In genomic region chr5:76867827-76868693, GRCh38 we compare ENCODE assay signal across 8 cellular contexts. TPM values are rescaled to one million over a fixed set of nuclear protein-coding genes. Genes with fewer than 3 reads are reported as not detected.
DNase-seq lines count a peak whose midpoint lies in the region; ATAC-seq and TF ChIP-seq lines count a peak whose summit lies in the region.

No MANE protein-coding gene starts in this region.

- no peak overlapping the region for H3K27ac ChIP-seq in right lobe of liver

- H3K4me3 ChIP-seq in right lobe of liver, result no peak overlapping the region

- no peaks in the 10 kb centered on the region for H3K36me3 Mint-ChIP-seq in chondrocyte (ENCODE audit: low read depth)

- H3K4me1 Mint-ChIP-seq in chondrocyte (ENCODE audit: low read depth), result no peaks in the 10 kb centered on the region

- H3K4me3 Mint-ChIP-seq in chondrocyte (ENCODE audit: unreplicated experiment), result no peak overlapping the region

- peak; percentile 90 for TF ChIP-seq CTCF in chondrocyte (IDR thresholded peaks at IDR 0.05)
- TF ChIP-seq CTCF in right lobe of liver (IDR thresholded peaks at IDR 0.05), result peak; percentile 80 to 97 (median 90)

- no peaks in the 10 kb centered on the region for H3K27me3 ChIP-seq in right lobe of liver

- TF ChIP-seq POLR2A in right lobe of liver (IDR thresholded peaks at IDR 0.05), result no peak

- H3K27ac Mint-ChIP-seq in chondrocyte (ENCODE audit: unreplicated experiment), result no peak overlapping the region

- no peaks in the 10 kb centered on the region for H3K4me1 ChIP-seq in right lobe of liver

- peak; percentile 68 for ATAC-seq in HG02798 (IDR thresholded peaks at IDR 0.05; ENCODE audit: poor library complexity, unreplicated experiment)
- peak; percentile 96 to 98 (median 98) for ATAC-seq in right lobe of liver
- no peak for ATAC-seq in HG03280 (IDR thresholded peaks at IDR 0.05; ENCODE audit: unreplicated experiment)

- no peaks in the 10 kb centered on the region for H3K27me3 Mint-ChIP-seq in chondrocyte (ENCODE audit: low read depth)

- H3K36me3 ChIP-seq in right lobe of liver, result no peaks in the 10 kb centered on the region

- no peaks in the 10 kb centered on the region for H3K9me3 ChIP-seq in right lobe of liver

- intact Hi-C loops in right lobe of liver (cut with DNase I), result loop anchor here in 1 of 2 donors (10.0 kb wide), 1 partner anchor 147 kb away; no protein-coding TSS in a partner anchor

- peak; percentile 64 for DNase-seq in DMS114 treated with DMSO at 0.1 percent for 48 hours (lab: John Stamatoyannopoulos, UW; ENCODE audit: unreplicated experiment)
- peak; percentile 31 for DNase-seq in NCI-H446 treated with DMSO at 0.1 percent for 48 hours (lab: John Stamatoyannopoulos, UW)
- DNase-seq in activated CD4-positive, CD25-positive, alpha-beta regulatory T cell treated with anti-CD3 and anti-CD28 coated beads, Interleukin-2, amount 50 U/mL, for 72 hours, result peak; percentile 50
- DNase-seq in chondrocyte (ENCODE audit: low spot score), result no peak
- DNase-seq in right lobe of liver, result peak in 2 of 3 donors; percentile 41 to 64
- peak in 2 of 3 experiments; percentile 23 to 40 for DNase-seq in stimulated activated CD4-positive, alpha-beta T cell treated with anti-CD3 and anti-CD28 coated beads, TNF-alpha, amount 100 ng/mL, for 4 hours (ENCODE audit: low read depth in 3 of 3)

- H3K9me3 Mint-ChIP-seq in chondrocyte (ENCODE audit: low read depth), result no peaks in the 10 kb centered on the region

- 53% methylated on average over 8 of the region's 8 CpGs for WGBS in right lobe of liver (ENCODE audit: insufficient coverage, low coverage, low lambda C conversion rate, missing lambda C conversion rate)

RNA-seq across cellular contexts. Expression of gene S100Z, which starts 18.2 kb away (rescaled TPM):
- total RNA-seq in chondrocyte (not detected in 3 replicates), right lobe of liver (under 1 TPM in 1 of 6 experiments, not detected in 5; 0.43 TPM)

RNA-seq across cellular contexts. Expression of gene F2RL1, which starts 49.2 kb away (rescaled TPM):
- 1.2 to 1.9 TPM (median 1.9 TPM) in 3 replicates for total RNA-seq in chondrocyte
- 10 to 100 TPM in 4 of 6 experiments, 1 to 10 TPM in 2; 2.6 to 17.0 (median 11.6) TPM for total RNA-seq in right lobe of liver
